24 cellular contexts compared by ENCODE assay signal in the genomic region with DNA sequence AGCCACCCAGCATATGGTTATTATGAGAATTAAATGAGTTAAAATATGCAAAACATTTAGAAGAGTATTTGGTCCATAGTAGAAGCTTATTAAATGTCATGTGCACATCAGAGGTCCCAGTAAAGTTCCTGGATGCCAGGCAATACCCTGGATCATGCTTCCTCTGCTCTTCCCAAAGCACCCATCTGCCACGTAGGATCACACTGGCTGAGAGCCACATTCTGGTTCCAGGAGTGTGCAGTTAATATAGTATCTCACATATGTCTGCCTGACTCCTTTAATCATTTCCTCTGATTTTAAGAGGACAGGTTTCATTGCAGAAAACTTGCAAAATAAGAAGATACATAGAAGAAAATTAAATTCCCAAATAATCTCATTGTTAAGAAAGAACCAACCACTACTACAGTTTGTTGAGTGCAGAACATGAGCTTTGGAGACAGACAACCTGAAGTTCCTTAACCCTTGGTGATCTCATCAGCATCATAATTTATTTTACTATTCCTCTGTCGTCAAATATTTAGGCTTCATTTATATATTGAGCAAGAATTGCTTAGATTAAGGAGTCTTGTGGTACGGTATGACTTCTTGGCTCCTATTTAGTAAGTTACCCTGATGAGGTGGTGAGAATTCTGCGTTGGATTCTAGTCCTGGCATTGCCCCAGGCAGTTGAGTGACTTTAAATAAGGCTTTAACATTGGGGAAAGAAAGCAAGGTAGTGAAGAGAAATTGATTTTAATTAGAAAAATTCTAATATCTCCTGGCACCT. TPM values are rescaled to one million over a fixed set of nuclear protein-coding genes. Genes with fewer than 3 reads are reported as not detected.
"Had no signal": no experiment of that assay in that cellular context is flagged by ENCODE, and none has a peak within 500 bp of the region (broad histone marks: within the 10 kb centered on the region; RNA-seq: fewer than 3 reads in every experiment).

No MANE protein-coding gene starts in this region.

- DNase-seq: activated CD4-positive, alpha-beta T cell treated with anti-CD3 and anti-CD28 coated beads, Interleukin-2, amount 10 ng/mL, durations not matched to agents 7 days and 5 days; activated CD8-positive, alpha-beta T cell treated with anti-CD3 and anti-CD28 coated beads, Interleukin-2, amount 10 ng/mL, durations not matched to agents 7 days and 5 days; activated naive CD4-positive, alpha-beta T cell treated with Interleukin-2 at 50 U/mL for 16 hours; activated naive CD8-positive, alpha-beta T cell treated with anti-CD3 and anti-CD28 coated beads, Interleukin-2, amount 10 ng/mL, durations not matched to agents 7 days and 5 days; activated T-cell treated with anti-CD3 and anti-CD28 coated beads, Interleukin-2, amount 50 U/mL, for 24 hours; amygdala; body of pancreas; endodermal cell; heart left ventricle; naive thymus-derived CD8-positive, alpha-beta T cell; stimulated activated CD4-positive, alpha-beta T cell treated with anti-CD3 and anti-CD28 coated beads, Interleukin-12 subunit alpha, Interleukin-12 subunit beta, amount 100 ng/mL, for 4 hours; stimulated activated CD4-positive, alpha-beta T cell treated with anti-CD3 and anti-CD28 coated beads, Interleukin-1b, Interleukin-23, amount 100 ng/mL, for 48 hours; stimulated activated CD8-positive, alpha-beta memory T cell treated with anti-CD3 and anti-CD28 coated beads, Interleukin-4, amount 100 ng/mL, for 48 hours; stimulated activated naive CD4-positive, alpha-beta T cell; T1000; transverse colon; uterus had no signal

- H3K4me1 ChIP-seq: prostate gland, uterus had no signal

- H3K4me3 ChIP-seq: body of pancreas, dorsolateral prefrontal cortex, gastroesophageal sphincter, heart left ventricle, prostate gland, right atrium auricular region, transverse colon, uterus had no signal

- FAIRE-seq: colon had no signal

- H3K27ac ChIP-seq: body of pancreas, gastroesophageal sphincter, prostate gland, right atrium auricular region, transverse colon, uterus had no signal

- H3K27me3 ChIP-seq: body of pancreas, dorsolateral prefrontal cortex, gastroesophageal sphincter, heart left ventricle, right atrium auricular region, transverse colon, uterus had no signal

- H3K9me3 ChIP-seq: body of pancreas, gastroesophageal sphincter, heart left ventricle, prostate gland, right atrium auricular region, transverse colon, uterus had no signal

- H3K36me3 ChIP-seq: gastroesophageal sphincter, heart left ventricle, prostate gland, right atrium auricular region, transverse colon, uterus had no signal

- ATAC-seq: activated CD4-positive, CD25-positive, alpha-beta regulatory T cell treated with anti-CD3 and anti-CD28 coated beads, Interleukin-2, amount 50 U/mL, for 24 hours; activated CD8-positive, alpha-beta T cell treated with anti-CD3 and anti-CD28 coated beads, Interleukin-2, amount 10 ng/mL, durations not matched to agents 7 days and 5 days; body of pancreas; gastroesophageal sphincter; heart left ventricle; naive thymus-derived CD8-positive, alpha-beta T cell had no signal

RNA-seq across cellular contexts. Expression of a gene that starts 12.3 kb away (rescaled TPM):
- total RNA-seq: activated CD4-positive, alpha-beta T cell treated with anti-CD3 and anti-CD28 coated beads, Interleukin-2, amount 10 ng/mL, durations not matched to agents 7 days and 5 days; activated CD8-positive, alpha-beta T cell treated with anti-CD3 and anti-CD28 coated beads, Interleukin-2, amount 10 ng/mL, durations not matched to agents 7 days and 5 days; activated naive CD8-positive, alpha-beta T cell treated with anti-CD3 and anti-CD28 coated beads, Interleukin-2, amount 10 ng/mL, durations not matched to agents 7 days and 5 days; activated T-helper 2 cell treated with anti-CD3 and anti-CD28 coated beads, Interferon-gamma antibody, Interleukin-2, Interleukin-4, amounts not matched to agents 10 μg/mL and 5 μg/mL and 100 μg/mL, durations not matched to agents 14 hours and 24 hours and 36 hours; naive thymus-derived CD8-positive, alpha-beta T cell had no signal
- polyA plus RNA-seq: naive thymus-derived CD8-positive, alpha-beta T cell had no signal
